ENCODE assay signal across 8 cellular contexts in genomic region chr9:76905984-76906861, GRCh38. TPM values are rescaled to one million over a fixed set of nuclear protein-coding genes. Genes with fewer than 3 reads are reported as not detected.
A peak's percentile ranks its signal among the peaks of the same experiment; 100 is the strongest.
DNase-seq lines count a peak whose midpoint lies in the region; ATAC-seq, FAIRE-seq and TF ChIP-seq lines count a peak whose summit lies in the region.

A gene with protein sequence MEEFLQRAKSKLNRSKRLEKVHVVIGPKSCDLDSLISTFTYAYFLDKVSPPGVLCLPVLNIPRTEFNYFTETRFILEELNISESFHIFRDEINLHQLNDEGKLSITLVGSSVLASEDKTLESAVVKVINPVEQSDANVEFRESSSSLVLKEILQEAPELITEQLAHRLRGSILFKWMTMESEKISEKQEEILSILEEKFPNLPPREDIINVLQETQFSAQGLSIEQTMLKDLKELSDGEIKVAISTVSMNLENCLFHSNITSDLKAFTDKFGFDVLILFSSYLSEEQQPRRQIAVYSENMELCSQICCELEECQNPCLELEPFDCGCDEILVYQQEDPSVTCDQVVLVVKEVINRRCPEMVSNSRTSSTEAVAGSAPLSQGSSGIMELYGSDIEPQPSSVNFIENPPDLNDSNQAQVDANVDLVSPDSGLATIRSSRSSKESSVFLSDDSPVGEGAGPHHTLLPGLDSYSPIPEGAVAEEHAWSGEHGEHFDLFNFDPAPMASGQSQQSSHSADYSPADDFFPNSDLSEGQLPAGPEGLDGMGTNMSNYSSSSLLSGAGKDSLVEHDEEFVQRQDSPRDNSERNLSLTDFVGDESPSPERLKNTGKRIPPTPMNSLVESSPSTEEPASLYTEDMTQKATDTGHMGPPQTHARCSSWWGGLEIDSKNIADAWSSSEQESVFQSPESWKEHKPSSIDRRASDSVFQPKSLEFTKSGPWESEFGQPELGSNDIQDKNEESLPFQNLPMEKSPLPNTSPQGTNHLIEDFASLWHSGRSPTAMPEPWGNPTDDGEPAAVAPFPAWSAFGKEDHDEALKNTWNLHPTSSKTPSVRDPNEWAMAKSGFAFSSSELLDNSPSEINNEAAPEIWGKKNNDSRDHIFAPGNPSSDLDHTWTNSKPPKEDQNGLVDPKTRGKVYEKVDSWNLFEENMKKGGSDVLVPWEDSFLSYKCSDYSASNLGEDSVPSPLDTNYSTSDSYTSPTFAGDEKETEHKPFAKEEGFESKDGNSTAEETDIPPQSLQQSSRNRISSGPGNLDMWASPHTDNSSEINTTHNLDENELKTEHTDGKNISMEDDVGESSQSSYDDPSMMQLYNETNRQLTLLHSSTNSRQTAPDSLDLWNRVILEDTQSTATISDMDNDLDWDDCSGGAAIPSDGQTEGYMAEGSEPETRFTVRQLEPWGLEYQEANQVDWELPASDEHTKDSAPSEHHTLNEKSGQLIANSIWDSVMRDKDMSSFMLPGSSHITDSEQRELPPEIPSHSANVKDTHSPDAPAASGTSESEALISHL (N-terminal part only) (minus strand): TSS chr9:76906114. CDS start chr9:76905963, 151 bp downstream.

- no peak within 1 kb of the TSS for H3K27ac ChIP-seq in ectodermal cell (ENCODE audit: insufficient read depth, low read depth, low read length, poor library complexity, severe bottlenecking)
- no peak within 1 kb of the TSS for H3K27ac ChIP-seq in HepG2 (ENCODE audit: extremely low read length, insufficient read depth, low read length)

- 1% methylated on average over 72 of the region's 72 CpGs for WGBS in ectodermal cell, 2 experiments
- 12% methylated on average over 36 of the region's 72 CpGs for WGBS in HepG2 (ENCODE audit: low lambda C conversion rate)

- H3K27me3 ChIP-seq in ectodermal cell (ENCODE audit: control insufficient read depth, insufficient read depth, low read length, poor library complexity, severe bottlenecking): peaks cover 51% of the 10 kb centered on the region
- peaks cover 0 to 15% of the 10 kb centered on the region in 2 experiments; a peak in 2 of 5 replicates for H3K27me3 ChIP-seq in HepG2 (ENCODE audit: control insufficient read depth in 1 of 2, insufficient read depth in 2 of 2, low read length in 2 of 2)

- H3K4me3 ChIP-seq in ectodermal cell (ENCODE audit: insufficient read depth, low read depth, low read length) (peak within 1 kb of the TSS; percentile 43), HepG2 (replicated peaks in 1 of 3; ENCODE audit: insufficient read depth in 1 of 3, low read depth in 2 of 3, low read length in 3 of 3) (peak within 1 kb of the TSS in 1 of 3 experiments; percentile 16; a peak in 1 of 6 replicates)

- no peak within 1 kb of the TSS for H2AFZ ChIP-seq in HepG2 (ENCODE audit: low read length)

- H3K36me3 ChIP-seq in ectodermal cell (ENCODE audit: control insufficient read depth, insufficient read depth, low read length) (no peaks in the 10 kb centered on the region), HepG2 (replicated peaks in 1 of 2; ENCODE audit: control insufficient read depth in 1 of 2, insufficient read depth in 2 of 2, low read length in 2 of 2) (no peaks in the 10 kb centered on the region)

- no peak within 1 kb of the TSS for H3K4me2 ChIP-seq in HepG2 (ENCODE audit: low read depth, low read length)

- intact Hi-C loops in HepG2 (cut with micrococcal nuclease; ENCODE audit: unreplicated experiment): no loop called here

- CTCF ChIA-PET in HepG2 (lab: Yijun Ruan, JAX; ENCODE audit: low intra/inter-chr PET ratio, low total read pairs): no interaction called here

- in situ Hi-C loops in HepG2 (cut with HindIII; ENCODE audit: extremely low pct_ligation_motif_present, low pct_unique_long_range_greater_than_20kb): no loop called here

- ATAC-seq in HepG2 (peak; percentile 97), GM21717 (IDR thresholded peaks at IDR 0.05; ENCODE audit: unreplicated experiment) (no peak)
- peak; percentile 43 for ATAC-seq in stimulated activated naive CD8-positive, alpha-beta T cell treated with anti-CD3 and anti-CD28 coated beads, Interleukin-15, Interleukin-2, amounts not matched to agents 100 U/mL and 50 U/mL, for 24 hours

- H3K9ac ChIP-seq in HepG2 (ENCODE audit: insufficient read depth, low read depth, low read length): no peak within 1 kb of the TSS

- H4K20me1 ChIP-seq in HepG2 (ENCODE audit: insufficient read depth, low read length): no peaks in the 10 kb centered on the region

- BruUV-seq in HepG2 (replicated peaks; lab: Mats Ljungman, UMichigan): no TSS peak

- FAIRE-seq in HTR-8/SVneo (lab: Jason Lieb, UNC) (peak; percentile 97), HepG2 (lab: Jason Lieb, UNC) (no peak), GM12892 (lab: Jason Lieb, UNC) (no peak)

- H3K4me1 ChIP-seq in ectodermal cell (ENCODE audit: control insufficient read depth, insufficient read depth, low read length) (peaks cover 8% of the 10 kb centered on the region), HepG2 (ENCODE audit: insufficient read depth, low read length) (no peaks in the 10 kb centered on the region)

- no peak for TF ChIP-seq EP300 in HepG2 (IDR thresholded peaks at IDR 0.05; ENCODE audit: low read depth in 2 of 2, low read length in 2 of 2)
- no peak for TF ChIP-seq EP300 in HepG2 (CRISPR knock-in tag; IDR thresholded peaks at IDR 0.05; ENCODE audit: borderline replicate concordance)

- TF ChIP-seq CTCF in HepG2 (CRISPR knock-in tag; IDR thresholded peaks at IDR 0.05): no peak

- POLR2A ChIA-PET in HepG2 (lab: Yijun Ruan, JAX): no interaction called here

- H3K9me3 ChIP-seq in ectodermal cell (ENCODE audit: control insufficient read depth, low read length) (no peaks in the 10 kb centered on the region), HepG2 (ENCODE audit: low read length) (no peaks in the 10 kb centered on the region)

- no peaks in the 10 kb centered on the region for H3K79me2 ChIP-seq in HepG2 (ENCODE audit: insufficient read depth, low read length)

- no peak for TF ChIP-seq RAD21 in HepG2 (CRISPR knock-in tag; IDR thresholded peaks at IDR 0.05)

- peak; percentile 74 for DNase-seq in ELR (ENCODE audit: low read depth)
- peak; percentile 75 for DNase-seq in HTR-8/SVneo (ENCODE audit: insufficient read length, low spot score)
- peak; percentile 34 for DNase-seq in RPMI8226
- no peak for DNase-seq in HepG2 (ENCODE audit: low spot score)
- peak; percentile 33 for DNase-seq in stimulated activated naive CD8-positive, alpha-beta T cell treated with anti-CD3 and anti-CD28 coated beads, Interleukin-15, Interleukin-2, amounts not matched to agents 100 U/mL and 50 U/mL, for 24 hours
- no peak for DNase-seq in GM12892 (ENCODE audit: insufficient read length)

- no peak for TF ChIP-seq POLR2A in HepG2 (IDR thresholded peaks at IDR 0.05; ENCODE audit: insufficient read depth in 1 of 2, low read depth in 2 of 2, low read length in 2 of 2)
- TF ChIP-seq POLR2A in GM12892 (IDR thresholded peaks at IDR 0.05; ENCODE audit: low read depth, low read length): no peak

RNA-seq across cellular contexts. Expression of the gene that starts here (rescaled TPM):
- polyA plus RNA-seq in ectodermal cell (2013, experiment 1 of 4): 18.3 TPM
- polyA plus RNA-seq in ectodermal cell (2013, experiment 2 of 4): 24.6 TPM
- 18.7 TPM for polyA plus RNA-seq in ectodermal cell (2013, experiment 3 of 4)
- 22.0 TPM for polyA plus RNA-seq in ectodermal cell (2013, experiment 4 of 4)
- 0.02 TPM in 1 of 2 replicates, not detected in the other for total RNA-seq in HepG2 (2016; rRNA removed; fragmentation: Illumina TruSeq; extraction: Trizol)
- total RNA-seq in HepG2 (2016; cell fraction: cytosol; rRNA removed; fragmentation: Illumina TruSeq; extraction: Trizol; ENCODE audit: low read depth): not detected in 2 replicates
- not detected in 2 replicates for total RNA-seq in HepG2 (2016; cell fraction: insoluble cytoplasmic fraction; rRNA removed; fragmentation: Illumina TruSeq; extraction: Trizol)
- not detected in 2 replicates for total RNA-seq in HepG2 (2016; cell fraction: membrane; rRNA removed; fragmentation: Illumina TruSeq; extraction: Trizol)
- not detected in 2 replicates for total RNA-seq in HepG2 (2016; cell fraction: nucleus; rRNA removed; fragmentation: Illumina TruSeq; extraction: Trizol)
- not detected in 2 replicates for polyA plus RNA-seq in HepG2 (2011; rRNA removed)
- polyA plus RNA-seq in HepG2 (2011; cell fraction: cytosol; rRNA removed): not detected in 2 replicates
- polyA plus RNA-seq in HepG2 (2011; cell fraction: nucleus; rRNA removed): not detected in 2 replicates
- polyA plus RNA-seq in HepG2 (2012): 0.04 TPM in 1 of 2 replicates, not detected in the other
- not detected in 2 replicates for polyA plus RNA-seq in HepG2 (2016; cell fraction: cytosol; fragmentation: Illumina TruSeq; extraction: Trizol; ENCODE audit: low read depth)
- polyA plus RNA-seq in HepG2 (2016; cell fraction: insoluble cytoplasmic fraction; fragmentation: Illumina TruSeq; extraction: Trizol; ENCODE audit: low read depth): not detected in 2 replicates
- not detected in 2 replicates for polyA plus RNA-seq in HepG2 (2016; cell fraction: membrane; fragmentation: Illumina TruSeq; extraction: Trizol; ENCODE audit: low read depth)
- not detected in 2 replicates for polyA plus RNA-seq in HepG2 (2016; cell fraction: nucleus; fragmentation: Illumina TruSeq; extraction: Trizol; ENCODE audit: insufficient read depth, low read depth)
- polyA minus RNA-seq in HepG2 (2011; rRNA and poly(A)+ RNA removed; ENCODE audit: low replicate concordance): not detected in 2 replicates
- not detected in 2 replicates for polyA minus RNA-seq in HepG2 (2011; cell fraction: cytosol; rRNA and poly(A)+ RNA removed)
- polyA minus RNA-seq in HepG2 (2011; cell fraction: nucleus; rRNA and poly(A)+ RNA removed): not detected in 2 replicates
- polyA plus RNA-seq in GM12892 (2012; ENCODE audit: missing spikeins): 1.7 TPM

Comparison
In these comparisons a context has a peak if more than half of its experiments do, and no peak if none do; other contexts are left out.
1. Peak in ATAC-seq in HepG2; RNA of the gene not detected or under 1 TPM.
2. DNase-seq: peak in ELR (single experiment), HTR-8/SVneo (single experiment), RPMI8226 (single experiment) and stimulated activated naive CD8-positive, alpha-beta T cell treated with anti-CD3 and anti-CD28 coated beads, Interleukin-15, Interleukin-2, amounts not matched to agents 100 U/mL and 50 U/mL, for 24 hours (single experiment); none in HepG2 (single experiment) and GM12892 (single experiment).